ENCODE assay signal across 28 cellular contexts in the genomic region with DNA sequence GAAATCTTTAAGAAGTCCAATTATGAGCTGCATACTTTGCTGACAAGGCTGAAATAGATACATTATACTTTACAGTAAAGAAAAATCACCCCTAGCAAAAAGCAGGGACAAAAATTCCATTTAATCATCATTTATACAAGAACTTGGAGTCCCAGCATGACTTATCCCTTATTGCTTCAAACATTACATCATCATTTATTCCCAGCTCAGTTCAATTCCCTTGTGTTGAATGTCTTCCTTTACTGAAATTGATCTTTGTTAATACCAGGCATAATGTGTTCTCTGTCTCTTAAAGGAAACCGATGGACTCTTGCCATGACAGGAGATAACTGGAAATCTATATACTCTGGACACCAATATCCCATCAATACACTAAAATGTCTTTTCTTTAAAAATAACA.
"Had no signal": no experiment of that assay in that cellular context is flagged by ENCODE, and none has a peak within 500 bp of the region (broad histone marks: within the 10 kb centered on the region; RNA-seq: fewer than 3 reads in every experiment).

No MANE protein-coding gene starts in this region.

- H3K4me3 Mint-ChIP-seq: mesothelial cell of epicardium; naive B cell; natural killer cell treated with Interleukin-12 subunit alpha and Interleukin-12 subunit beta and Interleukin-15 and Interleukin-18, amount 100 ng/mL, for 72 hours; neural progenitor cell; stimulated activated memory B cell treated with anti-CD40 and anti-IgM and Interleukin-4, amounts not matched to agents 10 μg/mL and 1 μg/mL and 100 μg/mL, for 72 hours; type B pancreatic cell had no signal

- H3K27me3 ChIP-seq: esophagus muscularis mucosa, gastrocnemius medialis, heart left ventricle, hepatocyte, neural progenitor cell, right atrium auricular region, sigmoid colon, spleen, testis, tibial artery had no signal

- H3K36me3 ChIP-seq: esophagus muscularis mucosa, gastrocnemius medialis, heart left ventricle, neural progenitor cell, right atrium auricular region, sigmoid colon, spleen, tibial artery had no signal

- DNase-seq: dermis blood vessel endothelial cell; effector memory CD4-positive, alpha-beta T cell; foreskin fibroblast; gastrocnemius medialis; kidney; mesenchymal stem cell; mucosa of descending colon; naive B cell; sigmoid colon; spleen; stimulated activated CD4-positive, alpha-beta T cell treated with anti-CD3 and anti-CD28 coated beads, Interleukin-4, amount 100 ng/mL, for 4 hours; stimulated activated naive CD8-positive, alpha-beta T cell treated with anti-CD3 and anti-CD28 coated beads, Interleukin-15, Interleukin-2, amounts not matched to agents 100 U/mL and 50 U/mL, for 24 hours; testis; tibial artery had no signal

- H3K27ac Mint-ChIP-seq: mesothelial cell of epicardium; naive B cell; natural killer cell treated with Interleukin-12 subunit alpha and Interleukin-12 subunit beta and Interleukin-15 and Interleukin-18, amount 100 ng/mL, for 72 hours; neural progenitor cell; progenitor cell of endocrine pancreas; stimulated activated memory B cell treated with anti-CD40 and anti-IgM and Interleukin-4, amounts not matched to agents 10 μg/mL and 1 μg/mL and 100 μg/mL, for 72 hours; type B pancreatic cell had no signal

- H3K4me3 ChIP-seq: coronary artery, esophagus muscularis mucosa, gastrocnemius medialis, heart left ventricle, hepatocyte, mucosa of descending colon, neural progenitor cell, right atrium auricular region, sigmoid colon, skin epidermis, spleen, testis, tibial artery had no signal

- H3K36me3 Mint-ChIP-seq: neural progenitor cell, type B pancreatic cell had no signal

- H3K4me1 ChIP-seq: gastrocnemius medialis, neural progenitor cell, parathyroid adenoma, tibial artery had no signal

- H3K4me1 Mint-ChIP-seq: naive B cell; neural progenitor cell; stimulated activated memory B cell treated with anti-CD40 and anti-IgM and Interleukin-4, amounts not matched to agents 10 μg/mL and 1 μg/mL and 100 μg/mL, for 72 hours had no signal

- H3K27ac ChIP-seq: esophagus muscularis mucosa, gastrocnemius medialis, heart left ventricle, hepatocyte, neural progenitor cell, parathyroid adenoma, right atrium auricular region, skin epidermis, spleen, testis, tibial artery had no signal

- FAIRE-seq: endothelial cell of umbilical vein, kidney had no signal

- H3K9ac ChIP-seq: neural progenitor cell, parathyroid adenoma had no signal

- H3K9me3 Mint-ChIP-seq: natural killer cell treated with Interleukin-12 subunit alpha and Interleukin-12 subunit beta and Interleukin-15 and Interleukin-18, amount 100 ng/mL, for 72 hours had no signal

- H3K9me3 ChIP-seq: gastrocnemius medialis, sigmoid colon, testis had no signal

- H3K4me2 ChIP-seq: hepatocyte, neural progenitor cell had no signal

- ATAC-seq: gastrocnemius medialis; mucosa of descending colon; stimulated activated memory B cell treated with anti-CD40 and anti-IgM and Interleukin-4, amounts not matched to agents 10 μg/mL and 1 μg/mL and 100 μg/mL, for 72 hours; stimulated activated naive CD8-positive, alpha-beta T cell treated with anti-CD3 and anti-CD28 coated beads, Interleukin-15, Interleukin-2, amounts not matched to agents 100 U/mL and 50 U/mL, for 24 hours had no signal
